In the genomic region with DNA sequence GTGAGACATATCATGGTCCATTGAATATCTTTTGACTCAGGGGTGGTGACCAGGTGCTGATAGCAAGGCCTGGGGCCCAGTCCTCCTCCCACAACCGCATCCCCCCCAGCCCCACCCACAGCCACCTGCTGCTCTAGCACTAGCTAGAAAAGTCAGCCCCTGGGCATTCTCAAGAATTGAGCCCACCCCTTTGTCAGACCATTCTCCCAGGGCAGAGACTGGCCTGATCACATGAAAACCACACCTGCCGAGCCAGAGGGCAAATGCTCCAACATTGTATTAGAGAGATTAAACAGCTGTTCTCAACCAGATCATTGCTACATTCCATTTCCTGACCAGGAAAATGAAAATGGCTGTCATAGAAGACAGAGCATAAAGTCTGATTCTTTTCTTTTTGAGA, we compare ENCODE assay signal across 35 cellular contexts.
"Had no signal": no experiment of that assay in that cellular context is flagged by ENCODE, and none has a peak within 500 bp of the region (broad histone marks: within the 10 kb centered on the region; RNA-seq: fewer than 3 reads in every experiment).

No MANE protein-coding gene starts in this region.

- H3K27ac Mint-ChIP-seq: activated CD4-positive, alpha-beta memory T cell treated with anti-CD3 and anti-CD28 coated beads for 36 hours; activated naive CD4-positive, alpha-beta T cell treated with anti-CD3 and anti-CD28 coated beads, Interleukin-2, amount 10 ng/mL, durations not matched to agents 7 days and 5 days; activated naive CD8-positive, alpha-beta T cell treated with anti-CD3 and anti-CD28 coated beads, Interleukin-2, amount 10 ng/mL, durations not matched to agents 7 days and 5 days; activated T-helper 1 cell treated with anti-CD3 and anti-CD28 coated beads, Interleukin-12 subunit alpha, Interleukin-12 subunit beta, Interleukin-2, Interleukin-4 antibody, amounts not matched to agents 30 ng/mL and 10 ng/mL and 1 ng/mL, durations not matched to agents 14 hours and 24 hours and 36 hours; brain; nephron progenitor cell; progenitor cell of endocrine pancreas; stimulated activated memory B cell treated with anti-CD40 and anti-IgM and Interleukin-4, amounts not matched to agents 10 μg/mL and 1 μg/mL and 100 μg/mL, for 72 hours had no signal

- H3K4me3 ChIP-seq: ascending aorta, cardiac muscle cell, colonic mucosa, gastrocnemius medialis, mucosa of descending colon, right lobe of liver, skin epidermis, stomach, tibial artery had no signal

- H3K9me3 ChIP-seq: ascending aorta, colonic mucosa, gastrocnemius medialis, mucosa of descending colon, neutrophil, right lobe of liver, stomach, tibial artery had no signal

- H3K4me3 Mint-ChIP-seq: activated CD4-positive, alpha-beta memory T cell treated with anti-CD3 and anti-CD28 coated beads for 36 hours; activated naive CD4-positive, alpha-beta T cell treated with anti-CD3 and anti-CD28 coated beads, Interleukin-2, amount 10 ng/mL, durations not matched to agents 7 days and 5 days; activated naive CD8-positive, alpha-beta T cell treated with anti-CD3 and anti-CD28 coated beads, Interleukin-2, amount 10 ng/mL, durations not matched to agents 7 days and 5 days; activated T-helper 1 cell treated with anti-CD3 and anti-CD28 coated beads, Interleukin-12 subunit alpha, Interleukin-12 subunit beta, Interleukin-2, Interleukin-4 antibody, amounts not matched to agents 30 ng/mL and 10 ng/mL and 1 ng/mL, durations not matched to agents 14 hours and 24 hours and 36 hours; brain; naive B cell; nephron progenitor cell; stimulated activated memory B cell treated with anti-CD40 and anti-IgM and Interleukin-4, amounts not matched to agents 10 μg/mL and 1 μg/mL and 100 μg/mL, for 72 hours had no signal

- H3K4me1 ChIP-seq: ascending aorta, colonic mucosa, gastrocnemius medialis, right lobe of liver, tibial artery had no signal

- H3K4me1 Mint-ChIP-seq: activated naive CD4-positive, alpha-beta T cell treated with anti-CD3 and anti-CD28 coated beads, Interleukin-2, amount 10 ng/mL, durations not matched to agents 7 days and 5 days had no signal

- H3K9me3 Mint-ChIP-seq: activated CD4-positive, alpha-beta memory T cell treated with anti-CD3 and anti-CD28 coated beads for 36 hours; activated naive CD4-positive, alpha-beta T cell treated with anti-CD3 and anti-CD28 coated beads, Interleukin-2, amount 10 ng/mL, durations not matched to agents 7 days and 5 days; activated naive CD8-positive, alpha-beta T cell treated with anti-CD3 and anti-CD28 coated beads, Interleukin-2, amount 10 ng/mL, durations not matched to agents 7 days and 5 days; activated T-helper 1 cell treated with anti-CD3 and anti-CD28 coated beads, Interleukin-12 subunit alpha, Interleukin-12 subunit beta, Interleukin-2, Interleukin-4 antibody, amounts not matched to agents 30 ng/mL and 10 ng/mL and 1 ng/mL, durations not matched to agents 14 hours and 24 hours and 36 hours; brain; naive B cell; stimulated activated memory B cell treated with anti-CD40 and anti-IgM and Interleukin-4, amounts not matched to agents 10 μg/mL and 1 μg/mL and 100 μg/mL, for 72 hours had no signal

- DNase-seq: activated CD4-positive, alpha-beta memory T cell treated with anti-CD3 and anti-CD28 coated beads for 36 hours; activated CD4-positive, alpha-beta T cell treated with anti-CD3 and anti-CD28 coated beads for 48 hours; activated CD8-positive, alpha-beta memory T cell treated with anti-CD3 and anti-CD28 coated beads, Interleukin-2, amount 50 U/mL, for 4 hours; activated effector memory CD4-positive, alpha-beta T cell treated with anti-CD3 and anti-CD28 coated beads, Interleukin-2, amount 50 U/mL, for 16 hours; activated naive CD4-positive, alpha-beta T cell treated with anti-CD3 and anti-CD28 coated beads, Interleukin-2, amount 10 ng/mL, durations not matched to agents 7 days and 5 days; activated naive CD8-positive, alpha-beta T cell treated with anti-CD3 and anti-CD28 coated beads, Interleukin-2, amount 10 ng/mL, durations not matched to agents 7 days and 5 days; activated T-cell treated with anti-CD3 and anti-CD28 coated beads, Interleukin-2, amount 50 U/mL, for 1 hour; cerebellar nuclear complex; colonic mucosa; effector CD8-positive, alpha-beta T cell; gastrocnemius medialis; glutamatergic neuron; left ventricle myocardium superior; mucosa of descending colon; naive B cell; nephron progenitor cell; right lobe of liver; stimulated activated CD4-positive, alpha-beta T cell treated with anti-CD3 and anti-CD28 coated beads, Interleukin-4, amount 100 ng/mL, for 24 hours; stomach; T1000; tibial artery; WERI-Rb-1 had no signal

- H3K36me3 ChIP-seq: ascending aorta, cardiac muscle cell, colonic mucosa, gastrocnemius medialis, neutrophil, right lobe of liver, stomach, tibial artery, WERI-Rb-1 had no signal

- ATAC-seq: activated CD4-positive, CD25-positive, alpha-beta regulatory T cell treated with anti-CD3 and anti-CD28 coated beads, Interleukin-2, amount 50 U/mL, for 24 hours; gastrocnemius medialis; left ventricle myocardium superior; mucosa of descending colon; right lobe of liver; stimulated activated memory B cell treated with anti-CD40 and anti-IgM and Interleukin-4, amounts not matched to agents 10 μg/mL and 1 μg/mL and 100 μg/mL, for 72 hours had no signal

- FAIRE-seq: endometrium, islet of Langerhans, urothelium cell line had no signal

- H3K27me3 Mint-ChIP-seq: activated CD4-positive, alpha-beta memory T cell treated with anti-CD3 and anti-CD28 coated beads for 36 hours; progenitor cell of endocrine pancreas had no signal

- H3K27me3 ChIP-seq: ascending aorta, cardiac muscle cell, colonic mucosa, gastrocnemius medialis, neutrophil, right lobe of liver, stomach had no signal

- H3K27ac ChIP-seq: ascending aorta, cardiac muscle cell, colonic mucosa, epithelial cell of prostate, gastrocnemius medialis, neutrophil, right lobe of liver, skin epidermis, stomach, tibial artery, WERI-Rb-1 had no signal

- H3K36me3 Mint-ChIP-seq: activated CD4-positive, alpha-beta memory T cell treated with anti-CD3 and anti-CD28 coated beads for 36 hours; activated naive CD4-positive, alpha-beta T cell treated with anti-CD3 and anti-CD28 coated beads, Interleukin-2, amount 10 ng/mL, durations not matched to agents 7 days and 5 days; activated naive CD8-positive, alpha-beta T cell treated with anti-CD3 and anti-CD28 coated beads, Interleukin-2, amount 10 ng/mL, durations not matched to agents 7 days and 5 days; brain; naive B cell; stimulated activated memory B cell treated with anti-CD40 and anti-IgM and Interleukin-4, amounts not matched to agents 10 μg/mL and 1 μg/mL and 100 μg/mL, for 72 hours had no signal
